ENCODE assay signal across 17 cellular contexts in genomic region chr7:18893156-18893555, GRCh38.
A peak's percentile ranks its signal among the peaks of the same experiment; 100 is the strongest.
DNase-seq lines count a peak whose midpoint lies in the region; ATAC-seq, FAIRE-seq and TF ChIP-seq lines count a peak whose summit lies in the region.
"Had no signal": no experiment of that assay in that cellular context is flagged by ENCODE, and none has a peak within 500 bp of the region (broad histone marks: within the 10 kb centered on the region; RNA-seq: fewer than 3 reads in every experiment).

No MANE protein-coding gene starts in this region.

- DNase-seq in BE2C (peak; percentile 26), H54 (ENCODE audit: insufficient read length, low spot score) (no peak), PC-3 (peak; percentile 68), foreskin keratinocyte (peak in 1 of 2 donors; percentile 54), GM20000 (ENCODE audit: low spot score) (no peak)
- DNase-seq in activated naive CD4-positive, alpha-beta T cell treated with anti-CD3 and anti-CD28 coated beads, Interleukin-2, amount 50 U/mL, for 72 hours (ENCODE audit: low spot score in 2 of 2), result no peak
- DNase-seq: C1 segment of cervical spinal cord; CD4-positive, CD25-positive, alpha-beta regulatory T cell; CD8-positive, alpha-beta memory T cell; COR-L47; GOT3; H9 had no signal

- H3K9ac ChIP-seq in PC-3 (ENCODE audit: low read length), result no peak overlapping the region

- no peak for TF ChIP-seq POLR2A in H54 (IDR thresholded peaks at IDR 0.05; ENCODE audit: low read depth, low read length)

- peak; percentile 70 for FAIRE-seq in H54 (lab: Jason Lieb, UNC)
- FAIRE-seq: D721Med, G401.6, GM12891 had no signal

- ATAC-seq in PC-3 (no peak; the same call in 1 of the 2 replicates), foreskin keratinocyte (peak; percentile 42), HG03342 (IDR thresholded peaks at IDR 0.05; ENCODE audit: unreplicated experiment) (no peak)
- ATAC-seq in activated naive CD4-positive, alpha-beta T cell treated with anti-CD3 and anti-CD28 coated beads, Interleukin-2, amount 50 U/mL, for 72 hours, result no peak

- no peaks in the 10 kb centered on the region for H3K9me2 ChIP-seq in PC-3 (replicated peaks; ENCODE audit: low read length)

- no peaks in the 10 kb centered on the region for H3K27me3 ChIP-seq in BE2C
- no peaks in the 10 kb centered on the region for H3K27me3 ChIP-seq in PC-3 (ENCODE audit: low read length)
- no peaks in the 10 kb centered on the region for H3K27me3 ChIP-seq in foreskin keratinocyte

- intact Hi-C loops in PC-3 (cut with micrococcal nuclease), result loop anchor here (10.0 kb wide), 2 partner anchors 198 to 538 kb away; no protein-coding TSS in a partner anchor

- H3K4me1 ChIP-seq in BE2C (peaks cover 53% of the 10 kb centered on the region), PC-3 (ENCODE audit: insufficient read depth, low read length) (peaks cover 65% of the 10 kb centered on the region), foreskin keratinocyte (peaks cover 21% of the 10 kb centered on the region)

- H3K27ac ChIP-seq in PC-3 (ENCODE audit: low read length) (no peak overlapping the region), foreskin keratinocyte (no peak overlapping the region)

- TF ChIP-seq CTCF in BE2C (IDR thresholded peaks at IDR 0.05; ENCODE audit: low read depth, low read length) (no peak), PC-3 (conservative IDR thresholded peaks at IDR 0.05; ENCODE audit: low read depth, low read length) (no peak), foreskin keratinocyte (conservative IDR thresholded peaks at IDR 0.05) (no peak), GM20000 (IDR thresholded peaks at IDR 0.05; ENCODE audit: extremely low read depth, missing control alignments) (no peak)

- H3K4me2 ChIP-seq in PC-3 (ENCODE audit: low read length), result peak overlapping the region; percentile 28

- H3K27ac Mint-ChIP-seq in activated naive CD4-positive, alpha-beta T cell treated with anti-CD3 and anti-CD28 coated beads, Interleukin-2, amount 50 U/mL, for 72 hours, result no peak overlapping the region
- H3K27ac Mint-ChIP-seq: B cell; CD4-positive, CD25-positive, alpha-beta regulatory T cell; CD8-positive, alpha-beta memory T cell; H9 had no signal

- peaks cover 8 to 10% of the 10 kb centered on the region in 2 donors for H3K9me3 Mint-ChIP-seq in activated naive CD4-positive, alpha-beta T cell treated with anti-CD3 and anti-CD28 coated beads, Interleukin-2, amount 50 U/mL, for 72 hours
- H3K9me3 Mint-ChIP-seq: H9 had no signal

- no TSS peak for BruUV-seq in PC-3 (replicated peaks; lab: Mats Ljungman, UMichigan)

- H3K36me3 Mint-ChIP-seq in activated naive CD4-positive, alpha-beta T cell treated with anti-CD3 and anti-CD28 coated beads, Interleukin-2, amount 50 U/mL, for 72 hours, result no peaks in the 10 kb centered on the region
- H3K36me3 Mint-ChIP-seq: CD4-positive, CD25-positive, alpha-beta regulatory T cell; CD8-positive, alpha-beta memory T cell had no signal

- H4K20me1 ChIP-seq in PC-3 (ENCODE audit: low read length), result no peaks in the 10 kb centered on the region

- H3K9me3 ChIP-seq in BE2C (no peaks in the 10 kb centered on the region), PC-3 (ENCODE audit: low read length) (no peaks in the 10 kb centered on the region)

- H3K36me3 ChIP-seq in BE2C (no peaks in the 10 kb centered on the region), PC-3 (ENCODE audit: low read depth, low read length) (no peaks in the 10 kb centered on the region)

- H3K4me3 ChIP-seq in BE2C (ENCODE audit: low read depth, low read length) (no peak overlapping the region), PC-3 (ENCODE audit: low read length) (no peak overlapping the region)

- no peaks in the 10 kb centered on the region for H3K79me2 ChIP-seq in PC-3 (ENCODE audit: low read length)

- CTCF ChIA-PET in PC-3 (lab: Charles Lee), result no interaction called here

- POLR2A ChIA-PET in PC-3 (lab: Charles Lee; ENCODE audit: unreplicated experiment), result no interaction called here

- no peaks in the 10 kb centered on the region for H3F3A ChIP-seq in PC-3 (ENCODE audit: low read length, unreplicated experiment)

- no peak overlapping the region for H2AFZ ChIP-seq in PC-3 (ENCODE audit: low read length)

Comparison
In these comparisons a context has a peak if more than half of its experiments do, and no peak if none do; other contexts are left out.
1. DNase-seq: peak in BE2C (single experiment) and PC-3 (single experiment); none in H54 (single experiment), GM20000 (single experiment) and activated naive CD4-positive, alpha-beta T cell treated with anti-CD3 and anti-CD28 coated beads, Interleukin-2, amount 50 U/mL, for 72 hours (0 of 2).